In the genomic region with DNA sequence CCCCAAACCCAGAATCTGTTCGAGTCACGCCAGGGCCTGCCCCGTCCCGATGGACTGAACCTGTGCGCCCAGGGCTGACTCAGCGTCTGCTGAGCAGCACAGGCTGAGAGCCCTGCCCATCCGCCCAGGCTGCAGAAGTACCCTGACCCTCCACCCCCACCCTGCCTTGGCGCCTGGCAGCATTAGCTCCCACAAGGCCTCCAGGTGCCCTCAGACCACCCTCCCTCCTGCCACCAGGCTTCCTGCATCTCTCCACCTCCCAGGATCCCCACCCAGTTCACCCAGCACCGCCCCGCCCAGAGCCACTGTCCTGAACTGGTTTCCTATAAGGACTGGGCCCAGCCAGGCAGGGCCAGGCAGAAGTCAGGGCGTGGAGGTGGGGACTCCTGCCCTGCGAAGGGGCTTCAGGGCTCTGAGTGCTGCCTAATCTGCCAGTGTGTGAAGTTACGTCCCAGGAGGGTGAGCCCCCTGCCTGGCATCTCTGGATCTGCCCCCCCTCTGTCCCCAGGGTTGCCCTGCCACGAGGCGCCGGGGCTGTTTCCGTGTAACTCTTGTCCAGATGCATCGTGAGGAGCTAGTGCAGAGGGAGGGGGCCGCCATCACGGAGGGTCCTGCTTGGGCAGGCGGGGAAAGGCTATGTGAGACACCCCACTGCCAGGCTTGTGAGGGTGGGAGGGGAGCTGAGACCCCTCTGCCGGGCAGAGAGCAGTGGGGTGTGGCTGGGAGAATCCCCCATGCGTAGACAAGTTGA, we compare ENCODE assay signal across 16 cellular contexts. TPM values are rescaled to one million over a fixed set of nuclear protein-coding genes. Genes with fewer than 3 reads are reported as not detected.
DNase-seq lines count a peak whose midpoint lies in the region; ATAC-seq and TF ChIP-seq lines count a peak whose summit lies in the region.
"Had no signal": no experiment of that assay in that cellular context is flagged by ENCODE, and none has a peak within 500 bp of the region (broad histone marks: within the 10 kb centered on the region; RNA-seq: fewer than 3 reads in every experiment).

No MANE protein-coding gene starts in this region.

- H3K27me3 ChIP-seq in RWPE2 (ENCODE audit: insufficient read depth, poor library complexity, severe bottlenecking) (no peaks in the 10 kb centered on the region), right cardiac atrium (ENCODE audit: control insufficient read depth, insufficient read depth) (no peaks in the 10 kb centered on the region)
- H3K27me3 ChIP-seq: dorsolateral prefrontal cortex had no signal

- in situ Hi-C loops in Caki2 (cut with HindIII; ENCODE audit: low pct_unique_long_range_greater_than_20kb, low sequenced_read_pairs), result no loop called here

- H3K27ac ChIP-seq in RWPE2 (ENCODE audit: poor library complexity, severe bottlenecking) (peak overlapping the region; percentile 87), right cardiac atrium (ENCODE audit: low read length) (peak overlapping the region; percentile 79)
- H3K27ac ChIP-seq: prostate gland had no signal

- intact Hi-C loops in right cardiac atrium (cut with DNase I), result no loop called here

- ATAC-seq in RWPE2 (ENCODE audit: low read depth) (peak; percentile 75), right cardiac atrium (peak in 1 of 2 donors; percentile 1), HG03097 (IDR thresholded peaks at IDR 0.05; ENCODE audit: low FRiP score, unreplicated experiment) (no peak)
- ATAC-seq: natural killer cell had no signal

- no peak overlapping the region for H3K4me3 ChIP-seq in RWPE2 (ENCODE audit: severe bottlenecking)
- H3K4me3 ChIP-seq in right cardiac atrium (ENCODE audit: low read length), result no peak overlapping the region
- H3K4me3 ChIP-seq: dorsolateral prefrontal cortex, prostate gland had no signal

- peaks cover 9% of the 10 kb centered on the region; the same call in 1 of the 2 replicates for H3K36me3 ChIP-seq in RWPE2 (ENCODE audit: low read depth)
- H3K36me3 ChIP-seq: prostate gland had no signal

- WGBS in right cardiac atrium, result 80% methylated on average over 23 of the region's 23 CpGs

- DNase-seq in Caki2 (ENCODE audit: low read depth), result peak; percentile 39
- peak; percentile 92 for DNase-seq in RWPE2 (ENCODE audit: low spot score)
- peak in 1 of 3 donors; percentile 72 for DNase-seq in right cardiac atrium
- peak; percentile 36 for DNase-seq in renal cortical epithelial cell (ENCODE audit: low read depth)
- no peak for DNase-seq in NCI-H2196 treated with DMSO at 0.1 percent for 48 hours (lab: John Stamatoyannopoulos, UW; ENCODE audit: unreplicated experiment)
- DNase-seq in activated effector memory CD4-positive, alpha-beta T cell treated with anti-CD3 and anti-CD28 coated beads, Interleukin-2, amount 50 U/mL, for 16 hours, result no peak
- no peak for DNase-seq in AG20443 (ENCODE audit: low spot score)
- DNase-seq: activated CD4-positive, alpha-beta T cell treated with anti-CD3 and anti-CD28 coated beads, Interleukin-2, amount 10 ng/mL, durations not matched to agents 24 days and 14 days; activated T-cell treated with anti-CD3 and anti-CD28 coated beads for 4 hours; AML-193; dorsolateral prefrontal cortex; natural killer cell; NCI-H146; NCI-H446 had no signal

- peaks cover 41% of the 10 kb centered on the region for H3K4me1 ChIP-seq in RWPE2 (ENCODE audit: insufficient read depth, poor library complexity, severe bottlenecking)
- H3K4me1 ChIP-seq in right cardiac atrium (ENCODE audit: control insufficient read depth, insufficient read depth, low read length), result peaks cover 25% of the 10 kb centered on the region
- H3K4me1 ChIP-seq: prostate gland had no signal

- no peak for TF ChIP-seq CTCF in RWPE2 (IDR thresholded peaks at IDR 0.05; ENCODE audit: poor library complexity, severe bottlenecking)

- H3K9me3 ChIP-seq in RWPE2 (ENCODE audit: severe bottlenecking) (no peaks in the 10 kb centered on the region), right cardiac atrium (ENCODE audit: control insufficient read depth, low read length) (no peaks in the 10 kb centered on the region)
- H3K9me3 ChIP-seq: prostate gland had no signal

RNA-seq across cellular contexts. Expression of a gene that starts 9.1 kb away (rescaled TPM):
- 2.2 and 4.2 TPM in 2 replicates for total RNA-seq in Caki2 (2014; rRNA removed; shearing (Covaris generic); ENCODE audit: low replicate concordance)
- total RNA-seq in right cardiac atrium (100 to 1,000 TPM; 156 to 212 (median 188) TPM), renal cortical epithelial cell (0.87 and 2.8 TPM in 2 replicates)
- polyA plus RNA-seq in right cardiac atrium, result 217 TPM

RNA-seq across cellular contexts. Expression of a gene that starts 19.8 kb away (rescaled TPM):
- 196 and 239 TPM in 2 replicates for total RNA-seq in Caki2 (2014; rRNA removed; shearing (Covaris generic); ENCODE audit: low replicate concordance)
- total RNA-seq in right cardiac atrium, result 10 to 100 TPM; 74.6 to 88.5 (median 85.1) TPM
- polyA plus RNA-seq in right cardiac atrium, result 201 TPM
- 38.8 and 248 TPM in 2 replicates for total RNA-seq in renal cortical epithelial cell

RNA-seq across cellular contexts. Expression of a gene that starts 43.7 kb away (rescaled TPM):
- total RNA-seq in Caki2 (2014; rRNA removed; shearing (Covaris generic); ENCODE audit: low replicate concordance), result 21.6 and 40.7 TPM in 2 replicates
- 10 to 100 TPM; 36.2 to 46.4 (median 42.3) TPM for total RNA-seq in right cardiac atrium
- 36.6 TPM for polyA plus RNA-seq in right cardiac atrium
- total RNA-seq in renal cortical epithelial cell, result 51.2 and 80.9 TPM in 2 replicates

Comparison
In these comparisons a context has a peak if more than half of its experiments do, and no peak if none do; other contexts are left out.
1. DNase-seq: peak in Caki2 (single experiment), RWPE2 (single experiment) and renal cortical epithelial cell (single experiment); none in NCI-H2196 treated with DMSO at 0.1 percent for 48 hours (single experiment), activated effector memory CD4-positive, alpha-beta T cell treated with anti-CD3 and anti-CD28 coated beads, Interleukin-2, amount 50 U/mL, for 16 hours (single experiment) and AG20443 (single experiment).
2. RNA of a gene that starts 9.1 kb away (total RNA-seq): 156 to 212 TPM in right cardiac atrium; 2.2 to 4.2 TPM in Caki2 and 0.87 to 2.8 TPM in renal cortical epithelial cell; every median in the first group is over 10 times any median in the second.